ENCODE assay signal across 22 cellular contexts in genomic region chr15:69164807-69165636, GRCh38. TPM values are rescaled to one million over a fixed set of nuclear protein-coding genes. Genes with fewer than 3 reads are reported as not detected.
DNase-seq lines count a peak whose midpoint lies in the region; FAIRE-seq and TF ChIP-seq lines count a peak whose summit lies in the region.
"Had no signal": no experiment of that assay in that cellular context is flagged by ENCODE, and none has a peak within 500 bp of the region (broad histone marks: within the 10 kb centered on the region; RNA-seq: fewer than 3 reads in every experiment).

No MANE protein-coding gene starts in this region.

- no peaks in the 10 kb centered on the region for H3K36me3 ChIP-seq in keratinocyte (ENCODE audit: control insufficient read depth in 2 of 2, extremely low read depth in 1 of 2, insufficient read depth in 2 of 2, low read length in 2 of 2)
- no peaks in the 10 kb centered on the region for H3K36me3 ChIP-seq in smooth muscle cell (ENCODE audit: low read depth)
- H3K36me3 ChIP-seq: pancreas had no signal

- no peak overlapping the region for H3K9ac ChIP-seq in keratinocyte (ENCODE audit: control insufficient read depth, extremely low read depth, insufficient read depth, low read length)
- no peak overlapping the region for H3K9ac ChIP-seq in smooth muscle cell (ENCODE audit: low read depth)
- H3K9ac ChIP-seq: KMS-11 had no signal

- H4K20me1 ChIP-seq in keratinocyte (ENCODE audit: control insufficient read depth, extremely low read depth, insufficient read depth, low read length) (no peaks in the 10 kb centered on the region), smooth muscle cell (ENCODE audit: low read depth) (peaks cover 36% of the 10 kb centered on the region)

- H3K9me3 ChIP-seq in keratinocyte (ENCODE audit: control insufficient read depth, low read depth, low read length): no peaks in the 10 kb centered on the region
- no peaks in the 10 kb centered on the region for H3K9me3 ChIP-seq in smooth muscle cell (replicated peaks; ENCODE audit: low read depth)
- H3K9me3 ChIP-seq: Caco-2, pancreas had no signal

- H3K4me2 ChIP-seq in keratinocyte (ENCODE audit: control insufficient read depth, extremely low read depth, insufficient read depth, low read depth, low read length) (peak overlapping the region; percentile 17), smooth muscle cell (no peak overlapping the region)
- H3K4me2 ChIP-seq: KMS-11 had no signal

- WGBS in smooth muscle cell (ENCODE audit: low lambda C conversion rate): 35% methylated on average over 3 of the region's 3 CpGs

- no peak for FAIRE-seq in keratinocyte (lab: Jason Lieb, UNC)
- FAIRE-seq: GM12891 had no signal

- H3F3A ChIP-seq in smooth muscle cell (ENCODE audit: low read depth): peaks cover 3% of the 10 kb centered on the region

- no peaks in the 10 kb centered on the region for H3K27me3 ChIP-seq in keratinocyte (ENCODE audit: control insufficient read depth, extremely low read depth, insufficient read depth, low read length)
- H3K27me3 ChIP-seq in smooth muscle cell (ENCODE audit: low read depth): no peaks in the 10 kb centered on the region
- H3K27me3 ChIP-seq: pancreas had no signal

- no peak overlapping the region for H2AFZ ChIP-seq in keratinocyte (ENCODE audit: control insufficient read depth, low read length)
- H2AFZ ChIP-seq in smooth muscle cell (ENCODE audit: low read depth): no peak overlapping the region

- H3K27ac ChIP-seq in keratinocyte (ENCODE audit: control insufficient read depth, insufficient read depth, low read length): no peak overlapping the region
- no peak overlapping the region for H3K27ac ChIP-seq in smooth muscle cell (ENCODE audit: low read depth)
- H3K27ac ChIP-seq: KMS-11, pancreas had no signal

- DNase-seq in EL: peak; percentile 65
- DNase-seq in NCI-H69 (lab: John Stamatoyannopoulos, UW): peak; percentile 40
- DNase-seq in amniotic epithelial cell (ENCODE audit: low read depth): peak; percentile 87
- DNase-seq in keratinocyte (ENCODE audit: low read depth, low spot score): no peak
- no peak for DNase-seq in NCI-H1930 (lab: John Stamatoyannopoulos, UW)
- DNase-seq in putamen (ENCODE audit: low spot score): no peak
- no peak for DNase-seq in smooth muscle cell (lab: John Stamatoyannopoulos, UW; ENCODE audit: unreplicated experiment)
- no peak for DNase-seq in DMS153 treated with DMSO at 0.1 percent for 48 hours (lab: John Stamatoyannopoulos, UW; ENCODE audit: unreplicated experiment)
- DNase-seq: activated CD4-positive, alpha-beta T cell treated with anti-CD3 and anti-CD28 coated beads for 48 hours; activated naive CD4-positive, alpha-beta T cell treated with anti-CD3 and anti-CD28 coated beads for 36 hours; AML-193; Caco-2; GF-D8; glutamatergic neuron; NCI-H2171; NK-92 treated with Interleukin-12 subunit alpha and Interleukin-12 subunit beta, amount 100 ng/mL, for 24 hours; pancreas; Right ventricle myocardium superior; stimulated activated CD4-positive, alpha-beta T cell treated with anti-CD3 and anti-CD28 coated beads, Interleukin-4, amount 100 ng/mL, for 4 hours; stimulated activated CD8-positive, alpha-beta memory T cell treated with anti-CD3 and anti-CD28 coated beads, Interleukin-4, amount 100 ng/mL, for 48 hours had no signal

- peaks cover 7% of the 10 kb centered on the region for H3K79me2 ChIP-seq in keratinocyte (ENCODE audit: control insufficient read depth, insufficient read depth, low read length)
- H3K79me2 ChIP-seq in smooth muscle cell (ENCODE audit: low read depth): peaks cover 60% of the 10 kb centered on the region

- no peak for TF ChIP-seq CTCF in keratinocyte (optimal IDR thresholded peaks at IDR 0.05 in 1 of 3, IDR thresholded peaks at IDR 0.05 in 1 of 3, conservative IDR thresholded peaks at IDR 0.05 in 1 of 3; ENCODE audit: extremely low read depth in 1 of 3, insufficient read depth in 2 of 3, low read length in 3 of 3)
- no peak for TF ChIP-seq CTCF in smooth muscle cell (IDR thresholded peaks at IDR 0.05; ENCODE audit: borderline replicate concordance, insufficient read depth, poor library complexity, severe bottlenecking)

- peaks cover 13% of the 10 kb centered on the region for H3K4me1 ChIP-seq in keratinocyte (ENCODE audit: control insufficient read depth, extremely low read depth, insufficient read depth, low read length)
- H3K4me1 ChIP-seq in smooth muscle cell (ENCODE audit: low read depth): peaks cover 12% of the 10 kb centered on the region
- H3K4me1 ChIP-seq: Caco-2 had no signal

- no peaks in the 10 kb centered on the region for H3K9me1 ChIP-seq in keratinocyte (ENCODE audit: control insufficient read depth, extremely low read depth, insufficient read depth, low read length)

- H3K4me3 ChIP-seq in keratinocyte (ENCODE audit: control insufficient read depth in 2 of 3, extremely low read depth in 1 of 3, insufficient read depth in 2 of 3, low read depth in 1 of 3, low read length in 3 of 3) (no peak overlapping the region), smooth muscle cell (no peak overlapping the region)
- H3K4me3 ChIP-seq: pancreas had no signal

- dilution Hi-C loops in keratinocyte (cut with MboI; ENCODE audit: extremely low pct_ligation_motif_present, low sequenced_read_pairs): no loop called here

RNA-seq across cellular contexts. Expression of gene GLCE, which starts 4.6 kb away (rescaled TPM):
- 11.7 to 16.3 TPM (median 13.0 TPM) in 3 replicates for polyA plus RNA-seq in keratinocyte
- polyA plus RNA-seq in keratinocyte (2011; ENCODE audit: low read depth): 2.4 TPM
- 5.1 and 8.5 TPM in 2 replicates for polyA plus RNA-seq in keratinocyte (2011; cell fraction: cytosol; rRNA removed)
- 16.5 and 19.6 TPM in 2 replicates for polyA plus RNA-seq in keratinocyte (2011; cell fraction: nucleus; rRNA removed)
- polyA plus RNA-seq in keratinocyte (2012; ENCODE audit: low replicate concordance): 5.1 and 10.8 TPM in 2 replicates
- 4.2 to 15.5 TPM (median 13.3 TPM) in 3 replicates for polyA minus RNA-seq in keratinocyte
- 10.7 TPM for polyA minus RNA-seq in keratinocyte (2011; cell fraction: cytosol; rRNA and poly(A)+ RNA removed)
- polyA minus RNA-seq in keratinocyte (2011; cell fraction: nucleus; rRNA and poly(A)+ RNA removed): 15.3 and 25.8 TPM in 2 replicates
- 26.6 and 30.7 TPM in 2 replicates for total RNA-seq in smooth muscle cell
- 7.7 and 8.3 TPM in 2 replicates for polyA plus RNA-seq in smooth muscle cell

Comparison
In these comparisons a context has a peak if more than half of its experiments do, and no peak if none do; other contexts are left out.
1. DNase-seq: peak in EL (single experiment), NCI-H69 (single experiment) and amniotic epithelial cell (single experiment); none in keratinocyte (single experiment), NCI-H1930 (0 of 2), putamen (single experiment), smooth muscle cell (single experiment) and DMS153 treated with DMSO at 0.1 percent for 48 hours (single experiment).